In the genomic region with DNA sequence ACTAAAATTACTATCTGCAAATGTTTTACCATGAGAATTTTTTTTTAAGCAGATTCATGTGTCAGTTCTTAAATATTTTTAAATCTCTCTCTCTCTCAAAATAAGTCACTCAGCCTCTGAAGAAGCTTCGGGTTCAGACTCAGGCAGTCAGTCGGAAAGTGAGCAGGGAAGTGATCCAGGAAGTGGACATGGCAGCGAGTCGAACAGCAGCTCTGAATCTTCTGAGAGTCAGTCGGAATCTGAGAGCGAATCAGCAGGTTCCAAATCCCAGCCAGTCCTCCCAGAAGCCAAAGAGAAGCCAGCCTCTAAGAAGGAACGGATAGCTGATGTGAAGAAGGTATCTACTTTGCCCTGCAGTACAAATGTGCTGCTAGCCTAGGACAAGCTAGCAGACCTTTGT, we compare ENCODE assay signal across 10 cellular contexts. TPM values are rescaled to one million over a fixed set of nuclear protein-coding genes. Genes with fewer than 3 reads are reported as not detected.
DNase-seq lines count a peak whose midpoint lies in the region; ATAC-seq and TF ChIP-seq lines count a peak whose summit lies in the region.
"Had no signal": no experiment of that assay in that cellular context is flagged by ENCODE, and none has a peak within 500 bp of the region (broad histone marks: within the 10 kb centered on the region; RNA-seq: fewer than 3 reads in every experiment).

No MANE protein-coding gene starts in this region.

- no peak overlapping the region for H3K27ac ChIP-seq in CD4-positive, alpha-beta memory T cell (ENCODE audit: low read depth, low read length)
- H3K27ac ChIP-seq in gastroesophageal sphincter: peak overlapping the region; percentile 10 to 49 (median 33)
- H3K27ac ChIP-seq: WERI-Rb-1 had no signal

- H3K27ac Mint-ChIP-seq in CD4-positive, alpha-beta memory T cell: peak overlapping the region in 5 of 7 donors; percentile 31 to 75 (median 66)
- H3K27ac Mint-ChIP-seq in activated B cell treated with CpG ODN at 0.5 μM for 24 hours (peak overlapping the region; percentile 72), progenitor cell of endocrine pancreas (peak overlapping the region; percentile 84)

- intact Hi-C loops in CD4-positive, alpha-beta memory T cell (cut with micrococcal nuclease): loop anchor here (5.0 kb wide), 1 partner anchor 33 kb away; no protein-coding TSS in a partner anchor
- intact Hi-C loops in activated B cell treated with CpG ODN at 0.5 μM for 24 hours (cut with micrococcal nuclease): loop anchor here (5.0 kb wide), 1 partner anchor 38 kb away; no protein-coding TSS in a partner anchor

- H3K4me1 ChIP-seq in CD4-positive, alpha-beta memory T cell (ENCODE audit: insufficient read depth, low read length): peaks cover 95% of the 10 kb centered on the region
- peaks cover 20 to 83% (median 29%) of the 10 kb centered on the region in 3 donors for H3K4me1 ChIP-seq in gastroesophageal sphincter

- no peak for TF ChIP-seq EP300 in gastroesophageal sphincter (IDR thresholded peaks at IDR 0.05)

- H3K9me3 ChIP-seq in CD4-positive, alpha-beta memory T cell (ENCODE audit: control insufficient read depth in 1 of 2, low read length in 2 of 2): no peaks in the 10 kb centered on the region
- H3K9me3 ChIP-seq in gastroesophageal sphincter: no peaks in the 10 kb centered on the region
- H3K9me3 ChIP-seq: adrenal gland had no signal

- 24 to 59% methylated on average over 5 to 6 of the region's 7 CpGs for WGBS in gastroesophageal sphincter (ENCODE audit: low coverage in 1 of 2), 2 donors

- peaks cover 59% of the 10 kb centered on the region for H3K36me3 ChIP-seq in CD4-positive, alpha-beta memory T cell (ENCODE audit: insufficient read depth, low read length)
- H3K36me3 ChIP-seq in gastroesophageal sphincter: peaks cover 9 to 49% of the 10 kb centered on the region in 2 donors

- no peaks in the 10 kb centered on the region for H3K27me3 ChIP-seq in CD4-positive, alpha-beta memory T cell (ENCODE audit: insufficient read depth, low read length)
- H3K27me3 ChIP-seq in gastroesophageal sphincter: no peaks in the 10 kb centered on the region
- H3K27me3 ChIP-seq: adrenal gland had no signal

- peaks cover 57 to 92% of the 10 kb centered on the region in 2 donors for H3K36me3 Mint-ChIP-seq in CD4-positive, alpha-beta memory T cell
- H3K36me3 Mint-ChIP-seq in activated B cell treated with CpG ODN at 0.5 μM for 24 hours (ENCODE audit: low read depth): peaks cover 88% of the 10 kb centered on the region
- H3K36me3 Mint-ChIP-seq in progenitor cell of endocrine pancreas (ENCODE audit: insufficient read depth): peaks cover 34% of the 10 kb centered on the region

- TF ChIP-seq CTCF in activated B cell treated with CpG ODN at 0.5 μM for 24 hours (IDR thresholded peaks at IDR 0.05) (no peak), gastroesophageal sphincter (IDR thresholded peaks at IDR 0.05) (no peak), progenitor cell of endocrine pancreas (IDR thresholded peaks at IDR 0.05; ENCODE audit: unreplicated experiment) (no peak)

- ATAC-seq in activated B cell treated with CpG ODN at 0.5 μM for 24 hours (ENCODE audit: low read depth) (no peak), gastroesophageal sphincter (no peak), HG02588 (IDR thresholded peaks at IDR 0.05; ENCODE audit: unreplicated experiment) (no peak)

- peaks cover 65 to 98% (median 82%) of the 10 kb centered on the region in 4 donors for H3K4me1 Mint-ChIP-seq in CD4-positive, alpha-beta memory T cell
- H3K4me1 Mint-ChIP-seq in activated B cell treated with CpG ODN at 0.5 μM for 24 hours: peaks cover 54% of the 10 kb centered on the region
- H3K4me1 Mint-ChIP-seq in progenitor cell of endocrine pancreas (ENCODE audit: low read depth): peaks cover 52% of the 10 kb centered on the region

- DNase-seq in CD4-positive, alpha-beta memory T cell: no peak
- DNase-seq in activated B cell treated with CpG ODN at 0.5 μM for 24 hours: no peak
- no peak for DNase-seq in progenitor cell of endocrine pancreas (ENCODE audit: low spot score, unreplicated experiment)
- DNase-seq in HUDEP-2 (lab: John Stamatoyannopoulos, UW; ENCODE audit: unreplicated experiment in 76 of 76): no peak
- DNase-seq in NCI-H82 treated with DMSO at 0.1 percent for 48 hours (lab: John Stamatoyannopoulos, UW; ENCODE audit: unreplicated experiment): no peak
- no peak for DNase-seq in DMS79 (lab: John Stamatoyannopoulos, UW)
- DNase-seq: WERI-Rb-1 had no signal

- POLR2A ChIA-PET in CD4-positive, alpha-beta memory T cell (lab: Charles Lee; ENCODE audit: partially characterized antibody): interaction anchor here (0.8 to 7.2 kb wide), 8 partner anchors 10 to 126 kb away, joined by 3 to 44 read pairs (median 4); no protein-coding TSS in a partner anchor
- POLR2A ChIA-PET in activated B cell treated with CpG ODN at 0.5 μM for 24 hours (lab: Charles Lee): interaction anchor here (1.7 to 8.0 kb wide), 4 partner anchors 12 to 115 kb away, joined by 4 to 122 read pairs (median 5); no protein-coding TSS in a partner anchor

- no peak for TF ChIP-seq POLR2A in gastroesophageal sphincter (IDR thresholded peaks at IDR 0.05)

- CTCF ChIA-PET in CD4-positive, alpha-beta memory T cell (lab: Charles Lee; ENCODE audit: partially characterized antibody): interaction anchor here (1.3 to 5.4 kb wide), 6 partner anchors 10 to 135 kb away, joined by 3 to 49 read pairs (median 4); no protein-coding TSS in a partner anchor
- CTCF ChIA-PET in activated B cell treated with CpG ODN at 0.5 μM for 24 hours (lab: Charles Lee): interaction anchor here (1.9 to 2.0 kb wide), 2 partner anchors 115 to 127 kb away, joined by 6 to 7 read pairs; no protein-coding TSS in a partner anchor

- H3K9me3 Mint-ChIP-seq in CD4-positive, alpha-beta memory T cell: no peaks in the 10 kb centered on the region
- H3K9me3 Mint-ChIP-seq in activated B cell treated with CpG ODN at 0.5 μM for 24 hours: no peaks in the 10 kb centered on the region
- H3K9me3 Mint-ChIP-seq in progenitor cell of endocrine pancreas (ENCODE audit: low read depth): no peaks in the 10 kb centered on the region

- no peak overlapping the region for H3K4me3 ChIP-seq in CD4-positive, alpha-beta memory T cell (ENCODE audit: low read length in 2 of 2)
- no peak overlapping the region for H3K4me3 ChIP-seq in gastroesophageal sphincter
- H3K4me3 ChIP-seq: adrenal gland had no signal

- peak overlapping the region in 3 of 8 donors; percentile 1 to 46 (median 36) for H3K4me3 Mint-ChIP-seq in CD4-positive, alpha-beta memory T cell
- H3K4me3 Mint-ChIP-seq in activated B cell treated with CpG ODN at 0.5 μM for 24 hours (no peak overlapping the region), progenitor cell of endocrine pancreas (ENCODE audit: low read depth) (no peak overlapping the region)

- no peaks in the 10 kb centered on the region for H3K27me3 Mint-ChIP-seq in CD4-positive, alpha-beta memory T cell
- H3K27me3 Mint-ChIP-seq in activated B cell treated with CpG ODN at 0.5 μM for 24 hours: no peaks in the 10 kb centered on the region
- no peaks in the 10 kb centered on the region for H3K27me3 Mint-ChIP-seq in progenitor cell of endocrine pancreas

RNA-seq across cellular contexts. Expression of gene CHD2, which starts 24.1 kb away (rescaled TPM):
- 100 to 1,000 TPM; 340 to 351 TPM for total RNA-seq in CD4-positive, alpha-beta memory T cell
- polyA plus RNA-seq in CD4-positive, alpha-beta memory T cell: 100 to 1,000 TPM in 1 of 2 donors, 10 to 100 TPM in 1; 28.4 to 108 TPM
- total RNA-seq in activated B cell treated with CpG ODN at 0.5 μM for 24 hours (249 and 298 TPM in 2 replicates), gastroesophageal sphincter (100 to 1,000 TPM in 2 of 4 donors, 10 to 100 TPM in 2; 41.9 to 144 (median 81.8) TPM), progenitor cell of endocrine pancreas (145 and 159 TPM in 2 replicates)
